Comparison of ENCODE assay signal across 32 cellular contexts in the genomic region with DNA sequence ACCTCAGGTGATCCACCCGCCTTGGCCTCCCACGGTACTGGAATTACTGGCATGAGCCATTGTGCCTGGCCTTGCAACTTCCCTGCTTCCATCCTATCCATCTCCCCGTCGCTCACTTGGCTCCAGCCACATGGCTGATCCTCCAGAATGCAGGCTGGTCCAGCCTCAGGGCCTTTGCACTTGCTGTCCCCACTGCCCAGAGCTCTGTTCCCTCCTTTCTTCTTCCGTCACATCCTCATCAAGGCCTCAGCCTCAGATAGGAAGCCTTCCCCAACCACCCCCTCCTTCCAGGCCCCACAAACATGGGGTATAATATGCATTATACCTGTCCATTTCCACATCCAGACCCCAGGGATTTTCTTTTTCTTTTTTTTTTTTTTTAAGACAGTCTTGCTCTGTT. TPM values are rescaled to one million over a fixed set of nuclear protein-coding genes. Genes with fewer than 3 reads are reported as not detected.
"Had no signal": no experiment of that assay in that cellular context is flagged by ENCODE, and none has a peak within 500 bp of the region (broad histone marks: within the 10 kb centered on the region; RNA-seq: fewer than 3 reads in every experiment).

No MANE protein-coding gene starts in this region.

- H3K36me3 ChIP-seq: gastrocnemius medialis, ovary, sigmoid colon, suprapubic skin, transverse colon, upper lobe of right lung, uterus had no signal

- H3K27me3 ChIP-seq: hepatocyte, ovary, suprapubic skin, transverse colon, upper lobe of right lung had no signal

- DNase-seq: effector CD8-positive, alpha-beta T cell; endodermal cell; foreskin fibroblast; gastrocnemius medialis; head of caudate nucleus; kidney; mucosa of descending colon; naive B cell; nucleus accumbens; ovary; posterior cingulate gyrus; psoas muscle; right cardiac atrium; sigmoid colon; stimulated activated CD4-positive, alpha-beta T cell treated with anti-CD3 and anti-CD28 coated beads, Interleukin-2, amount 100 ng/mL, for 24 hours; stimulated activated CD4-positive, alpha-beta T cell treated with anti-CD3 and anti-CD28 coated beads, Interleukin-4, amount 100 ng/mL, for 24 hours; stimulated activated naive CD8-positive, alpha-beta T cell treated with anti-CD3 and anti-CD28 coated beads, Interleukin-15, Interleukin-2, amounts not matched to agents 100 U/mL and 50 U/mL, for 24 hours; transverse colon; upper lobe of right lung; uterus had no signal

- H2AFZ ChIP-seq: hepatocyte had no signal

- H3K36me3 Mint-ChIP-seq: mesothelial cell of epicardium; natural killer cell treated with Interleukin-12 subunit alpha and Interleukin-12 subunit beta and Interleukin-15 and Interleukin-18, amount 100 ng/mL, for 72 hours had no signal

- H3K27me3 Mint-ChIP-seq: memory B cell; naive B cell; natural killer cell treated with Interleukin-12 subunit alpha and Interleukin-12 subunit beta and Interleukin-15 and Interleukin-18, amount 100 ng/mL, for 72 hours had no signal

- H3K9me3 ChIP-seq: gastrocnemius medialis, mucosa of descending colon, ovary, psoas muscle, sigmoid colon, suprapubic skin, transverse colon, upper lobe of right lung, uterus had no signal

- H3K27ac Mint-ChIP-seq: endodermal cell; memory B cell; mesothelial cell of epicardium; natural killer cell treated with Interleukin-12 subunit alpha and Interleukin-12 subunit beta and Interleukin-15 and Interleukin-18, amount 100 ng/mL, for 72 hours; stimulated activated effector memory CD8-positive, alpha-beta T cell treated with anti-CD3 and anti-CD28 coated beads, Interleukin-12 subunit alpha, Interleukin-12 subunit beta, amount 100 ng/mL, for 72 hours had no signal

- H3K4me3 Mint-ChIP-seq: endodermal cell; memory B cell; mesothelial cell of epicardium; natural killer cell treated with Interleukin-12 subunit alpha and Interleukin-12 subunit beta and Interleukin-15 and Interleukin-18, amount 100 ng/mL, for 72 hours; stimulated activated effector memory CD8-positive, alpha-beta T cell treated with anti-CD3 and anti-CD28 coated beads, Interleukin-12 subunit alpha, Interleukin-12 subunit beta, amount 100 ng/mL, for 72 hours had no signal

- H3K4me2 ChIP-seq: hepatocyte had no signal

- ATAC-seq: esophagus mucosa; gastrocnemius medialis; left lobe of liver; mucosa of descending colon; natural killer cell treated with Interleukin-12 subunit alpha and Interleukin-12 subunit beta and Interleukin-15 and Interleukin-18, amount 100 ng/mL, for 72 hours; psoas muscle; right cardiac atrium; stimulated activated effector memory CD8-positive, alpha-beta T cell treated with anti-CD3 and anti-CD28 coated beads, Interleukin-12 subunit alpha, Interleukin-12 subunit beta, amount 100 ng/mL, for 72 hours; stimulated activated naive CD8-positive, alpha-beta T cell treated with anti-CD3 and anti-CD28 coated beads, Interleukin-15, Interleukin-2, amounts not matched to agents 100 U/mL and 50 U/mL, for 24 hours; upper lobe of right lung had no signal

- H3K27ac ChIP-seq: epithelial cell of prostate, gastrocnemius medialis, hepatocyte, ovary, psoas muscle, sigmoid colon, suprapubic skin, transverse colon, upper lobe of right lung, uterus had no signal

- H3K9me3 Mint-ChIP-seq: endodermal cell; memory B cell; mesothelial cell of epicardium; naive B cell; natural killer cell treated with Interleukin-12 subunit alpha and Interleukin-12 subunit beta and Interleukin-15 and Interleukin-18, amount 100 ng/mL, for 72 hours; neural crest cell; stimulated activated effector memory CD8-positive, alpha-beta T cell treated with anti-CD3 and anti-CD28 coated beads, Interleukin-12 subunit alpha, Interleukin-12 subunit beta, amount 100 ng/mL, for 72 hours had no signal

- H3K4me3 ChIP-seq: gastrocnemius medialis, hepatocyte, lung, mucosa of descending colon, ovary, psoas muscle, sigmoid colon, suprapubic skin, transverse colon, upper lobe of right lung, uterus had no signal

RNA-seq across cellular contexts. Expression of gene IL12RB1, which starts 27.1 kb away (rescaled TPM):
- total RNA-seq: endodermal cell, hepatocyte, mesothelial cell of epicardium, neural crest cell, renal cortical epithelial cell had no signal

RNA-seq across cellular contexts. Expression of gene IFI30, which starts 59.8 kb away (rescaled TPM):
- total RNA-seq: neural crest cell had no signal
